In genomic region chr12:52211716-52212585, GRCh38 we compare ENCODE assay signal across 31 cellular contexts. TPM values are rescaled to one million over a fixed set of nuclear protein-coding genes. Genes with fewer than 3 reads are reported as not detected.
DNase-seq lines count a peak whose midpoint lies in the region; ATAC-seq and TF ChIP-seq lines count a peak whose summit lies in the region.
"Had no signal": no experiment of that assay in that cellular context is flagged by ENCODE, and none has a peak within 500 bp of the region (broad histone marks: within the 10 kb centered on the region; RNA-seq: fewer than 3 reads in every experiment).

No MANE protein-coding gene starts in this region.

- H3K36me3 ChIP-seq in left ventricle myocardium inferior (no peaks in the 10 kb centered on the region), mucosa of descending colon (ENCODE audit: low read depth) (no peaks in the 10 kb centered on the region), upper lobe of right lung (no peaks in the 10 kb centered on the region)
- H3K36me3 ChIP-seq: colonic mucosa, HAP-1, Peyer's patch, SJCRH30 had no signal

- TF ChIP-seq CTCF in left ventricle myocardium inferior (IDR thresholded peaks at IDR 0.05; ENCODE audit: borderline replicate concordance): no peak
- TF ChIP-seq CTCF in chondrocyte (IDR thresholded peaks at IDR 0.05): no peak
- TF ChIP-seq CTCF in mucosa of descending colon (IDR thresholded peaks at IDR 0.05): no peak
- TF ChIP-seq CTCF in upper lobe of right lung (IDR thresholded peaks at IDR 0.05): no peak

- no peaks in the 10 kb centered on the region for H3K36me3 Mint-ChIP-seq in chondrocyte (ENCODE audit: low read depth)
- H3K36me3 Mint-ChIP-seq: activated naive CD4-positive, alpha-beta T cell treated with anti-CD3 and anti-CD28 coated beads, Interleukin-2, amount 50 U/mL, for 72 hours; naive thymus-derived CD4-positive, alpha-beta T cell had no signal

- H3K27ac Mint-ChIP-seq in chondrocyte (ENCODE audit: unreplicated experiment): no peak overlapping the region

- DNase-seq in left ventricle myocardium inferior (peak; percentile 13), Right ventricle myocardium inferior (ENCODE audit: missing footprints) (no peak), chondrocyte (ENCODE audit: low spot score) (peak; percentile 68), mucosa of descending colon (peak in 2 of 3 donors; percentile 18 to 25), upper lobe of right lung (peak; percentile 61), NCI-H1930 (lab: John Stamatoyannopoulos, UW) (no peak), NAMALWA (ENCODE audit: low spot score) (no peak), NCI-H2227 (lab: John Stamatoyannopoulos, UW; ENCODE audit: unreplicated experiment) (no peak)
- DNase-seq: ACHN; activated CD8-positive, alpha-beta memory T cell treated with anti-CD3 and anti-CD28 coated beads for 24 hours; activated T-cell treated with anti-CD3 and anti-CD28 coated beads for 4 hours; anterior cingulate cortex; colonic mucosa; DMS53; effector memory CD4-positive, alpha-beta T cell; head of caudate nucleus; islet precursor cell; midbrain; MM.1S; naive thymus-derived CD4-positive, alpha-beta T cell; occipital lobe; small intestine; stimulated activated naive CD4-positive, alpha-beta T cell treated with Interleukin-2 at 50 U/mL for 16 hours; SW 1271; testis had no signal

- H3K27ac ChIP-seq in left ventricle myocardium inferior (replicated peaks) (no peak overlapping the region), upper lobe of right lung (no peak overlapping the region)
- H3K27ac ChIP-seq: colonic mucosa, Peyer's patch, SJCRH30, testis had no signal

- no peak overlapping the region for H3K4me3 Mint-ChIP-seq in chondrocyte (ENCODE audit: unreplicated experiment)
- H3K4me3 Mint-ChIP-seq: naive thymus-derived CD4-positive, alpha-beta T cell had no signal

- no peaks in the 10 kb centered on the region for H3K9me3 ChIP-seq in left ventricle myocardium inferior (replicated peaks)
- H3K9me3 ChIP-seq in mucosa of descending colon: no peaks in the 10 kb centered on the region
- H3K9me3 ChIP-seq in upper lobe of right lung: no peaks in the 10 kb centered on the region
- H3K9me3 ChIP-seq: colonic mucosa, HAP-1, Peyer's patch, SJCRH30, testis had no signal

- no peak for ATAC-seq in Right ventricle myocardium inferior
- no peak for ATAC-seq in mucosa of descending colon
- ATAC-seq in upper lobe of right lung: no peak
- ATAC-seq: activated naive CD4-positive, alpha-beta T cell treated with anti-CD3 and anti-CD28 coated beads, Interleukin-2, amount 50 U/mL, for 72 hours; esophagus mucosa; naive thymus-derived CD4-positive, alpha-beta T cell had no signal

- H3K9me3 Mint-ChIP-seq in chondrocyte (ENCODE audit: low read depth): no peaks in the 10 kb centered on the region
- H3K9me3 Mint-ChIP-seq: activated naive CD4-positive, alpha-beta T cell treated with anti-CD3 and anti-CD28 coated beads, Interleukin-2, amount 50 U/mL, for 72 hours; naive thymus-derived CD4-positive, alpha-beta T cell had no signal

- H3K27me3 Mint-ChIP-seq in chondrocyte (ENCODE audit: low read depth): no peaks in the 10 kb centered on the region

- intact Hi-C loops in left ventricle myocardium inferior (cut with micrococcal nuclease): no loop called here
- intact Hi-C loops in Right ventricle myocardium inferior (cut with DNase I): no loop called here
- intact Hi-C loops in mucosa of descending colon (cut with DNase I, micrococcal nuclease): loop anchor here in 1 of 2 donors (5.0 kb wide), 1 partner anchor 55 kb away; no protein-coding TSS in a partner anchor
- intact Hi-C loops in upper lobe of right lung (cut with DNase I): loop anchor here (5.0 kb wide), 1 partner anchor 55 kb away; no protein-coding TSS in a partner anchor

- H3K4me3 ChIP-seq in left ventricle myocardium inferior: no peak overlapping the region
- H3K4me3 ChIP-seq in mucosa of descending colon: no peak overlapping the region
- no peak overlapping the region for H3K4me3 ChIP-seq in upper lobe of right lung
- H3K4me3 ChIP-seq: colonic mucosa, HAP-1, Peyer's patch, SJCRH30, testis had no signal

- H3K4me1 ChIP-seq in left ventricle myocardium inferior (peaks cover 20% of the 10 kb centered on the region), mucosa of descending colon (ENCODE audit: low read depth) (peaks cover 3% of the 10 kb centered on the region), upper lobe of right lung (peaks cover 18% of the 10 kb centered on the region)
- H3K4me1 ChIP-seq: colonic mucosa, HAP-1 had no signal

- peaks cover 51% of the 10 kb centered on the region for H3K4me1 Mint-ChIP-seq in chondrocyte (ENCODE audit: low read depth)

- H3K27me3 ChIP-seq in left ventricle myocardium inferior (ENCODE audit: low read depth) (peaks cover 33% of the 10 kb centered on the region), upper lobe of right lung (peaks cover 4% of the 10 kb centered on the region)
- H3K27me3 ChIP-seq: colonic mucosa, Peyer's patch, SJCRH30, testis had no signal

RNA-seq across cellular contexts. Expression of gene KRT80, which starts 20.1 kb away (rescaled TPM):
- total RNA-seq in left ventricle myocardium inferior (not detected), Right ventricle myocardium inferior (not detected), chondrocyte (10.7 to 17.0 TPM (median 12.1 TPM) in 3 replicates), mucosa of descending colon (under 1 TPM in 1 of 3 donors, not detected in 2; 0.06 TPM), upper lobe of right lung (8.6 TPM)
- total RNA-seq: activated naive CD4-positive, alpha-beta T cell treated with anti-CD3 and anti-CD28 coated beads, Interleukin-2, amount 50 U/mL, for 72 hours; occipital lobe had no signal

RNA-seq across cellular contexts. Expression of gene KRT7, which starts 21.1 kb away (rescaled TPM):
- not detected for total RNA-seq in left ventricle myocardium inferior
- not detected for total RNA-seq in Right ventricle myocardium inferior
- total RNA-seq in chondrocyte: 187 to 277 TPM (median 266 TPM) in 3 replicates
- total RNA-seq in mucosa of descending colon: 1 to 10 TPM; 1.0 to 6.4 (median 1.7) TPM
- 664 TPM for total RNA-seq in upper lobe of right lung
- total RNA-seq: G401, occipital lobe had no signal

Comparison
In these comparisons a context has a peak if more than half of its experiments do, and no peak if none do; other contexts are left out.
1. DNase-seq: peak in left ventricle myocardium inferior (single experiment), chondrocyte (single experiment), mucosa of descending colon (2 of 3) and upper lobe of right lung (single experiment); none in Right ventricle myocardium inferior (single experiment), NCI-H1930 (0 of 2), NAMALWA (single experiment) and NCI-H2227 (single experiment).
2. RNA of gene KRT7, which starts 21.1 kb away (total RNA-seq): 664 TPM in upper lobe of right lung (single experiment) and 187 to 277 TPM in chondrocyte; 1.0 to 6.4 TPM in mucosa of descending colon, not detected in Right ventricle myocardium inferior (single experiment) and not detected in left ventricle myocardium inferior (single experiment); every median in the first group is over 10 times any median in the second.